Comparison of ENCODE assay signal across 30 cellular contexts in the genomic region with DNA sequence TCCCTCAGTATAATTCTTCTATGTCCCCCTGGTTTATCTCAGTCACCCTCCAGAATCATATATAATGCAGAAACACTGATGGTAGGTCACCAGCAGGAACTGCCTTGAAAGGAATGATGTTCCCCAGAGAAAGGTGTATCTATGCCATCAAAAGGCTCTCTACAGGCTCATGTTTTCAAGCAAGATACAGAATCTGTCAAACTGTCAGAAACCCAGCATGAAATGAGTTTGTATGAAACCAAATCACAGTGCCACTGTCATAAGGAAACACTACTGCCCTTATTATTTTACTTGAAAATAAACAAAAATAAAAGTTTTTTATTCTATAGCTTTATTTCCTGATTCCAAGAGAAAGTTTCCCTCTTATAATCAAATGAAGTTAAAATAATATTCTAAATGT.
"Had no signal": no experiment of that assay in that cellular context is flagged by ENCODE, and none has a peak within 500 bp of the region (broad histone marks: within the 10 kb centered on the region; RNA-seq: fewer than 3 reads in every experiment).

No MANE protein-coding gene starts in this region.

- H3K4me3 ChIP-seq: adrenal gland, ascending aorta, body of pancreas, breast epithelium, cardiac muscle cell had no signal

- H3K27me3 ChIP-seq: adrenal gland, ascending aorta, body of pancreas, brain microvascular endothelial cell, breast epithelium had no signal

- H3K27ac ChIP-seq: adrenal gland, ascending aorta, body of pancreas, brain microvascular endothelial cell, breast epithelium, cardiac muscle cell had no signal

- H3K36me3 ChIP-seq: adrenal gland, ascending aorta, brain microvascular endothelial cell, breast epithelium, cardiac muscle cell had no signal

- DNase-seq: activated effector memory CD4-positive, alpha-beta T cell treated with anti-CD3 and anti-CD28 coated beads, Interleukin-2, amount 50 U/mL, for 16 hours; activated effector memory CD4-positive, alpha-beta T cell treated with Interleukin-2 at 50 U/mL for 16 hours; activated gamma-delta T cell; activated gamma-delta T cell treated with Interleukin-2 at 50 U/mL for 16 hours; activated naive CD4-positive, alpha-beta T cell; activated naive CD4-positive, alpha-beta T cell treated with anti-CD3 and anti-CD28 coated beads for 36 hours; activated naive CD4-positive, alpha-beta T cell treated with anti-CD3 and anti-CD28 coated beads, Interleukin-2, amount 10 ng/mL, durations not matched to agents 7 days and 5 days; activated naive CD4-positive, alpha-beta T cell treated with anti-CD3 and anti-CD28 coated beads, Interleukin-2, amount 50 U/mL, for 16 hours; activated naive CD4-positive, alpha-beta T cell treated with Interleukin-2 at 50 U/mL for 16 hours; activated naive CD8-positive, alpha-beta T cell treated with anti-CD3 and anti-CD28 coated beads for 36 hours; activated naive CD8-positive, alpha-beta T cell treated with anti-CD3 and anti-CD28 coated beads, Interleukin-2, amount 10 ng/mL, durations not matched to agents 7 days and 5 days; activated naive CD8-positive, alpha-beta T cell treated with anti-CD3 and anti-CD28 coated beads, Interleukin-2, amount 50 U/mL, for 24 hours; activated T-cell treated with anti-CD3 and anti-CD28 coated beads, Interleukin-2, amount 50 U/mL, for 1 hour; activated T-cell treated with anti-CD3 and anti-CD28 coated beads, Interleukin-2, amount 50 U/mL, for 24 hours; activated T-cell treated with anti-CD3 and anti-CD28 coated beads, Interleukin-2, amount 50 U/mL, for 4 hours; activated T-cell treated with anti-CD3 and anti-CD28 coated beads, Interleukin-2, amount 50 U/mL, for 48 hours; activated T-cell treated with anti-CD3 and anti-CD28 coated beads, Interleukin-2, amount 50 U/mL, for 72 hours; adrenal gland; amniotic stem cell; amygdala; anterior cingulate cortex; aorta; body of pancreas; brain microvascular endothelial cell; caudate nucleus; central memory CD4-positive, alpha-beta T cell; cerebellar nuclear complex had no signal

- H3K9me3 ChIP-seq: adrenal gland, ascending aorta, body of pancreas, breast epithelium had no signal
